ENCODE assay signal across 8 cellular contexts in genomic region chr6:121043211-121043610, GRCh38.
A peak's percentile ranks its signal among the peaks of the same experiment; 100 is the strongest.
DNase-seq lines count a peak whose midpoint lies in the region; ATAC-seq and TF ChIP-seq lines count a peak whose summit lies in the region.
"Not testable (repeated sequence)": the region's sequence is repeated elsewhere in the genome, so short reads cannot be mapped to it uniquely, and the experiment has no call there.

No MANE protein-coding gene starts in this region.

- H3K27ac Mint-ChIP-seq in progenitor cell of endocrine pancreas: peak overlapping the region; percentile 97

- 19 to 25% methylated on average over 6 of the region's 6 CpGs for WGBS in body of pancreas, 2 donors
- 48 to 51% methylated on average over 6 of the region's 6 CpGs for WGBS in transverse colon (ENCODE audit: low coverage in 1 of 2), 2 donors

- H3K36me3 ChIP-seq in body of pancreas (replicated peaks in 1 of 2; ENCODE audit: insufficient read depth in 1 of 2, low read depth in 2 of 2); endocrine pancreas (ENCODE audit: control insufficient read depth, insufficient read depth, low read length); left lung; mucosa of stomach (ENCODE audit: control insufficient read depth, insufficient read depth, low read length); transverse colon: not testable (repeated sequence)

- in situ Hi-C loops in transverse colon (cut with MboI; ENCODE audit: low pct_ligation_motif_present in 1 of 4, low pct_unique_long_range_greater_than_20kb in 1 of 4, low sequenced_read_pairs in 3 of 4): not testable (repeated sequence)

- intact Hi-C loops in body of pancreas (cut with DNase I); left lung (cut with DNase I); transverse colon (cut with DNase I; ENCODE audit: low total_unique reads): not testable (repeated sequence)

- H3K9me3 ChIP-seq in body of pancreas; endocrine pancreas (ENCODE audit: control insufficient read depth, low read length); left lung; mucosa of stomach (ENCODE audit: control insufficient read depth, low read length); transverse colon: not testable (repeated sequence)

- H3K36me3 Mint-ChIP-seq in progenitor cell of endocrine pancreas (ENCODE audit: insufficient read depth): not testable (repeated sequence)

- not testable (repeated sequence) for H3K27me3 Mint-ChIP-seq in progenitor cell of endocrine pancreas

- TF ChIP-seq POLR2A in body of pancreas (IDR thresholded peaks at IDR 0.05); transverse colon (IDR thresholded peaks at IDR 0.05): not testable (repeated sequence)

- H3K4me3 Mint-ChIP-seq in progenitor cell of endocrine pancreas (ENCODE audit: low read depth): peak overlapping the region; percentile 61

- not testable (repeated sequence) for H3K27me3 ChIP-seq in body of pancreas; endocrine pancreas (ENCODE audit: control insufficient read depth, insufficient read depth, low read length); left lung; mucosa of stomach (ENCODE audit: control insufficient read depth, insufficient read depth, low read length); transverse colon

- not testable (repeated sequence) for TF ChIP-seq CTCF in 22Rv1 (IDR thresholded peaks at IDR 0.05); body of pancreas (IDR thresholded peaks at IDR 0.05); left lung (IDR thresholded peaks at IDR 0.05); progenitor cell of endocrine pancreas (IDR thresholded peaks at IDR 0.05; ENCODE audit: unreplicated experiment); transverse colon (IDR thresholded peaks at IDR 0.05)

- H3K27ac ChIP-seq in 22Rv1: peak overlapping the region; percentile 59
- H3K27ac ChIP-seq in body of pancreas: peak overlapping the region; percentile 17 to 71 (median 66)
- H3K27ac ChIP-seq in left lung: peak overlapping the region in 1 of 2 donors; percentile 53
- peak overlapping the region in 3 of 4 donors; percentile 45 to 66 (median 59) for H3K27ac ChIP-seq in transverse colon

- H3K4me1 Mint-ChIP-seq in progenitor cell of endocrine pancreas (ENCODE audit: low read depth): peaks cover 21% of the 10 kb centered on the region

- H3K9me3 Mint-ChIP-seq in progenitor cell of endocrine pancreas (ENCODE audit: low read depth): peaks cover 23% of the 10 kb centered on the region

- not testable (repeated sequence) for TF ChIP-seq EP300 in transverse colon (IDR thresholded peaks at IDR 0.05; ENCODE audit: low read depth)

- H3K9ac ChIP-seq in endocrine pancreas (ENCODE audit: control insufficient read depth, insufficient read depth, low read length) (peak overlapping the region; percentile 1), mucosa of stomach (ENCODE audit: low read length) (peak overlapping the region; percentile 68)

- DNase-seq in DMS53 (lab: John Stamatoyannopoulos, UW): peak; percentile 71
- peak in 2 of 4 donors; percentile 7 to 19 for DNase-seq in body of pancreas
- DNase-seq in left lung; progenitor cell of endocrine pancreas (ENCODE audit: low spot score, unreplicated experiment); transverse colon: not testable (repeated sequence)

- H3K4me1 ChIP-seq in body of pancreas (peaks cover 19% of the 10 kb centered on the region), mucosa of stomach (ENCODE audit: control insufficient read depth, insufficient read depth, low read length) (peaks cover 13% of the 10 kb centered on the region)
- H3K4me1 ChIP-seq in endocrine pancreas (ENCODE audit: control insufficient read depth, insufficient read depth, low read length); left lung; transverse colon: not testable (repeated sequence)

- H3K4me3 ChIP-seq in body of pancreas, left lung, transverse colon: not testable (repeated sequence)
- H3K4me3 ChIP-seq in endocrine pancreas (ENCODE audit: control insufficient read depth, insufficient read depth, low read length): peak overlapping the region; percentile 78
- H3K4me3 ChIP-seq in mucosa of stomach (ENCODE audit: low read length): peak overlapping the region; percentile 34

- ATAC-seq in body of pancreas: peak; percentile 66
- peak; percentile 90 for ATAC-seq in left lung
